In genomic region chr13:26599885-26600284, GRCh38 we compare ENCODE assay signal across 30 cellular contexts. TPM values are rescaled to one million over a fixed set of nuclear protein-coding genes. Genes with fewer than 3 reads are reported as not detected.
A peak's percentile ranks its signal among the peaks of the same experiment; 100 is the strongest.
DNase-seq lines count a peak whose midpoint lies in the region; FAIRE-seq and TF ChIP-seq lines count a peak whose summit lies in the region.
"Had no signal": no experiment of that assay in that cellular context is flagged by ENCODE, and none has a peak within 500 bp of the region (broad histone marks: within the 10 kb centered on the region; RNA-seq: fewer than 3 reads in every experiment).

No MANE protein-coding gene starts in this region.

- peak; percentile 91 for FAIRE-seq in islet of Langerhans (lab: Jason Lieb, UNC)
- FAIRE-seq: A204.1, GM18507, GM19239, H54 had no signal

- H3K4me1 ChIP-seq in HEK293 (ENCODE audit: control insufficient read depth, insufficient read depth, low read length) = peaks cover 3% of the 10 kb centered on the region; the same call in 1 of the 2 replicates
- H3K4me1 ChIP-seq in adrenal gland (replicated peaks in 1 of 2) = peaks cover 18 to 30% of the 10 kb centered on the region in 2 donors

- intact Hi-C loops in adrenal gland (cut with DNase I) = no loop called here

- H3K36me3 ChIP-seq in HEK293 (ENCODE audit: control insufficient read depth in 2 of 2, insufficient read depth in 1 of 2, low read length in 2 of 2) = no peaks in the 10 kb centered on the region
- H3K36me3 ChIP-seq in adrenal gland (replicated peaks in 1 of 2) = no peaks in the 10 kb centered on the region

- H3K27me3 ChIP-seq in adrenal gland = no peaks in the 10 kb centered on the region

- H3K4me3 ChIP-seq in HEK293 (ENCODE audit: low read depth, low read length) = no peak overlapping the region
- H3K4me3 ChIP-seq in adrenal gland = no peak overlapping the region
- H3K4me3 ChIP-seq: coronary artery, skin epidermis had no signal

- DNase-seq in NCI-H2029 treated with DMSO at 0.1 percent for 48 hours (lab: John Stamatoyannopoulos, UW) (peak; percentile 14), NCI-H2029 (lab: John Stamatoyannopoulos, UW) (no peak), NCI-H510A treated with DMSO at 0.1 percent for 48 hours (lab: John Stamatoyannopoulos, UW) (peak; percentile 34), putamen (ENCODE audit: low spot score) (no peak), adrenal gland (no peak), NCI-H446 treated with DMSO at 0.1 percent for 48 hours (lab: John Stamatoyannopoulos, UW) (no peak)
- DNase-seq: activated CD4-positive, alpha-beta memory T cell treated with anti-CD3 and anti-CD28 coated beads, Interleukin-2, amount 10 ng/mL, durations not matched to agents 7 days and 5 days; activated CD4-positive, alpha-beta T cell treated with anti-CD3 and anti-CD28 coated beads for 1 hour; activated CD8-positive, alpha-beta memory T cell treated with anti-CD3 and anti-CD28 coated beads, Interleukin-2, amount 50 U/mL, for 4 hours; activated naive CD4-positive, alpha-beta T cell; activated naive CD8-positive, alpha-beta T cell treated with anti-CD3 and anti-CD28 coated beads, Interleukin-2, amount 50 U/mL, for 24 hours; caudate nucleus; effector CD8-positive, alpha-beta T cell; immature natural killer cell; MM.1S; NCI-H1105 treated with DMSO at 0.1 percent for 48 hours; NCI-H2227 treated with DMSO at 0.1 percent for 48 hours; PC-3; stimulated activated naive CD4-positive, alpha-beta T cell treated with Interleukin-2 at 50 U/mL for 16 hours had no signal

- WGBS in adrenal gland, 4 donors = 76 to 100% (median 89%) methylated on average over 1 of the region's 1 CpG

- no peaks in the 10 kb centered on the region for H3K9me3 ChIP-seq in HEK293 (ENCODE audit: control insufficient read depth, insufficient read depth, low read depth, low read length)
- H3K9me3 ChIP-seq in adrenal gland (replicated peaks in 1 of 3) = no peaks in the 10 kb centered on the region

- CTCF ChIA-PET in HEK293 (lab: Yijun Ruan, JAX) = interaction anchor here (0.6 kb wide), 1 partner anchor 42 kb away, joined by 4 read pairs; no protein-coding TSS in a partner anchor

- H3K27ac ChIP-seq in HEK293 (ENCODE audit: extremely low read depth, low read depth, low read length) (no peak overlapping the region), adrenal gland (no peak overlapping the region)
- H3K27ac ChIP-seq: coronary artery, KMS-11, parathyroid adenoma, skin epidermis had no signal

- no peak for TF ChIP-seq POLR2A in adrenal gland (IDR thresholded peaks at IDR 0.05)

- POLR2A ChIA-PET in HEK293 (lab: Yijun Ruan, JAX) = interaction anchor here (1.2 kb wide), 1 partner anchor 39 kb away, joined by 3 read pairs; no protein-coding TSS in a partner anchor

- TF ChIP-seq CTCF in HEK293 (tag by site-specific recombination; IDR thresholded peaks at IDR 0.05) = no peak
- no peak for TF ChIP-seq CTCF in adrenal gland (IDR thresholded peaks at IDR 0.05)

TF ChIP-seq in HEK293, 187 proteins besides CTCF, POLR2A, EP300 and RAD21:
- TF ChIP-seq OSR2 (tag by site-specific recombination; IDR thresholded peaks at IDR 0.05) (peak; percentile 41; the same call in 1 of the 2 replicates), EGR2 (tag by site-specific recombination; IDR thresholded peaks at IDR 0.05; ENCODE audit: low read depth) (peak; percentile 91), ZNF239 (tag by site-specific recombination; IDR thresholded peaks at IDR 0.05) (no peak), ZNF18 (tag by site-specific recombination; IDR thresholded peaks at IDR 0.05) (0 out of 2 replicates have a peak, but pooled peaks have one; percentile 33), ZNF10 (tag by site-specific recombination; IDR thresholded peaks at IDR 0.05) (no peak), PRDM6 (tag by site-specific recombination; IDR thresholded peaks at IDR 0.05) (peak; percentile 34; the same call in 1 of the 2 replicates), ZFHX2 (tag by site-specific recombination; conservative IDR thresholded peaks at IDR 0.05) (peak; percentile 85), ZNF777 (tag by site-specific recombination; IDR thresholded peaks at IDR 0.05; ENCODE audit: borderline replicate concordance) (no peak)

RNA-seq across cellular contexts. Expression of gene WASF3, which starts 42.4 kb away (rescaled TPM):
- total RNA-seq in adrenal gland = 10 to 100 TPM; 26.1 to 63.3 (median 41.1) TPM
- polyA plus RNA-seq in adrenal gland = 10 to 100 TPM; 12.6 to 40.9 (median 18.1) TPM
- total RNA-seq: activated CD4-positive, alpha-beta memory T cell treated with anti-CD3 and anti-CD28 coated beads, Interleukin-2, amount 10 ng/mL, durations not matched to agents 7 days and 5 days had no signal
- polyA plus RNA-seq: CD14-positive monocyte had no signal

Comparison
In these comparisons a context has a peak if more than half of its experiments do, and no peak if none do; other contexts are left out.
1. DNase-seq: peak in NCI-H2029 treated with DMSO at 0.1 percent for 48 hours (single experiment) and NCI-H510A treated with DMSO at 0.1 percent for 48 hours (single experiment); none in NCI-H2029 (single experiment), putamen (single experiment), adrenal gland (0 of 7) and NCI-H446 treated with DMSO at 0.1 percent for 48 hours (single experiment).